8 cellular contexts compared by ENCODE assay signal in the genomic region with DNA sequence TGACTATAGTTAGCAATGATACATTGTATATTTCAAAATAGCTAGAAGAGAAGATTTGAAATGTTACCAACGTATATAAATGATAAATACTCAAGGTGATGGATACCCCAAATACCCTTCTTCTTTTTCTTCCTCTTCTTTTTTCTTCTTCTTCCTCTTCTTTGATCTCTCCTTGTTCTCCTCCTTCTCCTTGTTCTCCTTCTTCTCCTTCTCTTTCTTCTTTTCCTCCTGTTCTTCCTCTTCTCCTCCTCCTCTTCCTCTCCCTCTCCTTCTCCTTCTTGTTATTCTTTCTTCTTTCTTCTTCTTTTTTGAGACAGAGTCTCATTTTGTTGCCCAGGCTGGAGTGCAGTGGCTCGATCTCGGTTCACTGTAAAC. TPM values are rescaled to one million over a fixed set of nuclear protein-coding genes. Genes with fewer than 3 reads are reported as not detected.
A peak's percentile ranks its signal among the peaks of the same experiment; 100 is the strongest.
DNase-seq lines count a peak whose midpoint lies in the region; ATAC-seq and TF ChIP-seq lines count a peak whose summit lies in the region.

No MANE protein-coding gene starts in this region.

- no peaks in the 10 kb centered on the region for H3F3A ChIP-seq in GM23248 (ENCODE audit: insufficient read depth)

- peak overlapping the region; percentile 87 for H3K27ac Mint-ChIP-seq in activated CD4-positive, alpha-beta memory T cell treated with anti-CD3 and anti-CD28 coated beads, Interleukin-2, amount 10 ng/mL, durations not matched to agents 7 days and 5 days

- no peaks in the 10 kb centered on the region for H3K9me2 ChIP-seq in GM23248 (ENCODE audit: insufficient read depth)
- no peaks in the 10 kb centered on the region for H3K9me2 ChIP-seq in hepatocyte (replicated peaks; ENCODE audit: insufficient read depth)

- CTCF ChIA-PET in activated CD4-positive, alpha-beta memory T cell treated with anti-CD3 and anti-CD28 coated beads, Interleukin-2, amount 10 ng/mL, durations not matched to agents 7 days and 5 days (lab: Charles Lee): interaction anchor here (0.7 to 3.4 kb wide), 18 partner anchors 9 to 309 kb away, joined by 3 to 42 read pairs (median 4); partner anchors contain the start of gene IL7R

- no peaks in the 10 kb centered on the region for H3K36me3 ChIP-seq in GM23248 (ENCODE audit: low read depth)
- H3K36me3 ChIP-seq in hepatocyte (replicated peaks; ENCODE audit: insufficient read depth, low read depth): no peaks in the 10 kb centered on the region

- no peak for DNase-seq in GM23248
- DNase-seq in activated CD4-positive, alpha-beta memory T cell treated with anti-CD3 and anti-CD28 coated beads, Interleukin-2, amount 10 ng/mL, durations not matched to agents 7 days and 5 days: no peak
- no peak for DNase-seq in hepatocyte (ENCODE audit: low spot score)
- no peak for DNase-seq in skeletal muscle cell (ENCODE audit: low read depth)
- DNase-seq in SK-N-DZ (ENCODE audit: low spot score): no peak
- DNase-seq in SIG-M5 treated with dmso at 0.1 percent for 504 hours (lab: John Stamatoyannopoulos, UW; ENCODE audit: unreplicated experiment): no peak

- peaks cover 19% of the 10 kb centered on the region for H3K36me3 Mint-ChIP-seq in activated CD4-positive, alpha-beta memory T cell treated with anti-CD3 and anti-CD28 coated beads, Interleukin-2, amount 10 ng/mL, durations not matched to agents 7 days and 5 days (ENCODE audit: low read depth)

- H4K20me1 ChIP-seq in GM23248 (ENCODE audit: insufficient read depth) (no peaks in the 10 kb centered on the region), hepatocyte (ENCODE audit: insufficient read depth, poor library complexity, severe bottlenecking) (no peaks in the 10 kb centered on the region)

- H3K9me3 ChIP-seq in GM23248 (ENCODE audit: low read depth) (no peaks in the 10 kb centered on the region), hepatocyte (ENCODE audit: low read depth) (no peaks in the 10 kb centered on the region)

- H2AFZ ChIP-seq in GM23248 (peak overlapping the region; percentile 92), hepatocyte (peak overlapping the region; percentile 49)

- H3K9ac ChIP-seq in GM23248: peak overlapping the region; percentile 82

- H3K4me3 Mint-ChIP-seq in activated CD4-positive, alpha-beta memory T cell treated with anti-CD3 and anti-CD28 coated beads, Interleukin-2, amount 10 ng/mL, durations not matched to agents 7 days and 5 days: peak overlapping the region; percentile 75

- ATAC-seq in GM21717 (IDR thresholded peaks at IDR 0.05; ENCODE audit: unreplicated experiment) (no peak), GM21723 (IDR thresholded peaks at IDR 0.05; ENCODE audit: unreplicated experiment) (no peak)

- peak overlapping the region; percentile 87 for H3K4me3 ChIP-seq in GM23248
- no peak overlapping the region for H3K4me3 ChIP-seq in hepatocyte
- peak overlapping the region; percentile 86 for H3K4me3 ChIP-seq in skeletal muscle cell (ENCODE audit: low read depth, low read length)

- 23 to 28% methylated on average over 3 of the region's 3 CpGs for WGBS in GM23248 (ENCODE audit: low coverage in 1 of 2, low lambda C conversion rate in 2 of 2, missing lambda C conversion rate in 2 of 2), 2 experiments
- WGBS in hepatocyte (ENCODE audit: low lambda C conversion rate, missing lambda C conversion rate): 52% methylated on average over 3 of the region's 3 CpGs

- H3K27me3 ChIP-seq in GM23248 (replicated peaks; ENCODE audit: insufficient read depth): no peaks in the 10 kb centered on the region
- H3K27me3 ChIP-seq in hepatocyte: no peaks in the 10 kb centered on the region

- in situ Hi-C loops in GM23248 (cut with MboI): no loop called here

- H3K4me1 ChIP-seq in GM23248 (ENCODE audit: insufficient read depth) (no peaks in the 10 kb centered on the region), hepatocyte (ENCODE audit: insufficient read depth) (peaks cover 8% of the 10 kb centered on the region)

- H3K79me2 ChIP-seq in GM23248 (ENCODE audit: insufficient read depth): no peaks in the 10 kb centered on the region
- no peaks in the 10 kb centered on the region for H3K79me2 ChIP-seq in hepatocyte

- H3K9me3 Mint-ChIP-seq in activated CD4-positive, alpha-beta memory T cell treated with anti-CD3 and anti-CD28 coated beads, Interleukin-2, amount 10 ng/mL, durations not matched to agents 7 days and 5 days: peaks cover 19% of the 10 kb centered on the region

- no peak for TF ChIP-seq CTCF in hepatocyte (IDR thresholded peaks at IDR 0.05; ENCODE audit: poor library complexity)

- H3K4me1 Mint-ChIP-seq in activated CD4-positive, alpha-beta memory T cell treated with anti-CD3 and anti-CD28 coated beads, Interleukin-2, amount 10 ng/mL, durations not matched to agents 7 days and 5 days: peaks cover 38% of the 10 kb centered on the region

- H3K27ac ChIP-seq in GM23248: peak overlapping the region; percentile 49
- H3K27ac ChIP-seq in hepatocyte: no peak overlapping the region

- peak overlapping the region; percentile 73 for H3K4me2 ChIP-seq in GM23248 (ENCODE audit: unreplicated experiment)
- peak overlapping the region; percentile 82 for H3K4me2 ChIP-seq in hepatocyte

- no peaks in the 10 kb centered on the region for H3K27me3 Mint-ChIP-seq in activated CD4-positive, alpha-beta memory T cell treated with anti-CD3 and anti-CD28 coated beads, Interleukin-2, amount 10 ng/mL, durations not matched to agents 7 days and 5 days

- POLR2A ChIA-PET in activated CD4-positive, alpha-beta memory T cell treated with anti-CD3 and anti-CD28 coated beads, Interleukin-2, amount 10 ng/mL, durations not matched to agents 7 days and 5 days (lab: Charles Lee): interaction anchor here (0.9 to 1.8 kb wide), 6 partner anchors 163 to 309 kb away, joined by 3 to 6 read pairs (median 4); no protein-coding TSS in a partner anchor

RNA-seq across cellular contexts. Expression of gene SPEF2, which starts 0.6 kb away (rescaled TPM):
- total RNA-seq in GM23248 (2014; rRNA removed; shearing (Covaris generic)): 3.3 and 5.3 TPM in 2 replicates
- polyA plus RNA-seq in GM23248 (2016; fragmentation: Nextera tagmentation; extraction: Ambion mirVana): 4.6 and 6.7 TPM in 2 replicates
- total RNA-seq in activated CD4-positive, alpha-beta memory T cell treated with anti-CD3 and anti-CD28 coated beads, Interleukin-2, amount 10 ng/mL, durations not matched to agents 7 days and 5 days: 10 to 100 TPM; 10.8 to 13.1 TPM
- total RNA-seq in hepatocyte: 5.1 and 5.7 TPM in 2 replicates
- polyA plus RNA-seq in hepatocyte: 3.6 and 5.1 TPM in 2 replicates
- polyA plus RNA-seq in SK-N-DZ (2014; cell fraction: cytosol; rRNA removed): 0.35 and 1.4 TPM in 2 replicates
- 8.4 and 13.5 TPM in 2 replicates for polyA plus RNA-seq in SK-N-DZ (2014; cell fraction: nucleus; rRNA removed)
